Comparison of ENCODE assay signal across 8 cellular contexts in genomic region chr5:82100303-82101077, GRCh38.
DNase-seq lines count a peak whose midpoint lies in the region; ATAC-seq and TF ChIP-seq lines count a peak whose summit lies in the region.

No MANE protein-coding gene starts in this region.

- ATAC-seq in GM21423 (IDR thresholded peaks at IDR 0.05; ENCODE audit: unreplicated experiment) (peak; percentile 96), HG03457 (IDR thresholded peaks at IDR 0.05; ENCODE audit: unreplicated experiment) (peak; percentile 93)

- TF ChIP-seq CTCF in choroid plexus epithelial cell (conservative IDR thresholded peaks at IDR 0.05; ENCODE audit: low read depth, low read length), result no peak

- peak; percentile 9 for DNase-seq in GF-D8 (lab: John Stamatoyannopoulos, UW)
- DNase-seq in choroid plexus epithelial cell (ENCODE audit: low read depth), result peak; percentile 77
- no peak for DNase-seq in DMS79 treated with DMSO at 0.1 percent for 48 hours (lab: John Stamatoyannopoulos, UW)
- no peak for DNase-seq in SK-N-DZ (ENCODE audit: low spot score)
- DNase-seq in OCI-M2 (lab: John Stamatoyannopoulos, UW; ENCODE audit: unreplicated experiment), result no peak
- DNase-seq in NCI-H524 treated with DMSO at 0.1 percent for 48 hours (lab: John Stamatoyannopoulos, UW), result no peak

- H3K4me3 ChIP-seq in choroid plexus epithelial cell (ENCODE audit: low read depth, low read length), result no peak overlapping the region

Comparison
In these comparisons a context has a peak if more than half of its experiments do, and no peak if none do; other contexts are left out.
1. DNase-seq: peak in GF-D8 (single experiment) and choroid plexus epithelial cell (single experiment); none in DMS79 treated with DMSO at 0.1 percent for 48 hours (single experiment), SK-N-DZ (single experiment), OCI-M2 (single experiment) and NCI-H524 treated with DMSO at 0.1 percent for 48 hours (single experiment).